In the genomic region with DNA sequence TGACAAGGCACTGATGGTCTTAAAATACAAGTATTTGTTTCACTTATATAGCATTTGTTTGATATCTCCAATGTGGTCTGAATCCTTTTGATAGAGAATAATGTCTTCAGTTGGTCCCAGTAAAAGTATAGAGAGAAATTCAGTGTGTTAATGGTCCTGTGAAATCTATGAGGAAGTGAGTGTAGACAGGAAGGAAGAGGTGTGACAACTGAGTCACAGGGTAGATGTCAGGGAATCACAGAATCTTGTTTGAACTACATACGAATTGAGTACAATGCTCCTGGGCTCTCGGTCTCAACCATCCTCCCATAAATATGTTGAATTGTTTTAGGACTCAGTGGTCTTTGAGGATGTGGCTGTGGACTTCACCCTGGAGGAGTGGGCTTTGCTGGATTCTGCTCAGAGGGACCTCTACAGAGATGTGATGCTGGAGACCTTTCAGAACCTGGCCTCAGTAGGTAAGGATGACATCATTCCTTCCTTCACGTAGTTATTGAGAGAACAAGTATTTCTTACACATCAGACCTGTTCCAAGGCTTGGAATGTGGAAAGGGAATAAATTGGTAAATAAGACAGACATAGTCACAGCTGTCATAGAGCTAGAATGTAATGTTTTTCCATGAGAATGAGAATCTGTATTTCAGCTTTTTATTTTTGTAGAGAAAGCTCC, we compare ENCODE assay signal across 1 cellular context.
TF ChIP-seq lines count a peak whose summit lies in the region.

No MANE protein-coding gene starts in this region.

TF ChIP-seq in endothelial cell of umbilical vein, 7 proteins besides CTCF, POLR2A, EP300 and RAD21:
- TF ChIP-seq MYC (IDR thresholded peaks at IDR 0.05; ENCODE audit: low read depth, low read length), result no peak
- TF ChIP-seq FOS (IDR thresholded peaks at IDR 0.05; ENCODE audit: borderline replicate concordance, insufficient read depth, low read length), result peak; percentile 52
- TF ChIP-seq MAX (IDR thresholded peaks at IDR 0.05; ENCODE audit: insufficient read depth, insufficient read length), result no peak
- TF ChIP-seq EZH2 (IDR thresholded peaks at IDR 0.05; ENCODE audit: borderline replicate concordance, low read depth, low read length, severe bottlenecking), result no peak
- no peak for TF ChIP-seq POLR2AphosphoS5 (IDR thresholded peaks at IDR 0.05; ENCODE audit: insufficient read depth, low read depth, low read length)
- TF ChIP-seq JUN (IDR thresholded peaks at IDR 0.05; ENCODE audit: borderline replicate concordance, insufficient read depth, insufficient read length, low read depth), result no peak
- TF ChIP-seq GATA2 (IDR thresholded peaks at IDR 0.05; ENCODE audit: insufficient read depth, insufficient read length, low read depth, low read length), result no peak
